Comparison of ENCODE assay signal across 17 cellular contexts in the genomic region with DNA sequence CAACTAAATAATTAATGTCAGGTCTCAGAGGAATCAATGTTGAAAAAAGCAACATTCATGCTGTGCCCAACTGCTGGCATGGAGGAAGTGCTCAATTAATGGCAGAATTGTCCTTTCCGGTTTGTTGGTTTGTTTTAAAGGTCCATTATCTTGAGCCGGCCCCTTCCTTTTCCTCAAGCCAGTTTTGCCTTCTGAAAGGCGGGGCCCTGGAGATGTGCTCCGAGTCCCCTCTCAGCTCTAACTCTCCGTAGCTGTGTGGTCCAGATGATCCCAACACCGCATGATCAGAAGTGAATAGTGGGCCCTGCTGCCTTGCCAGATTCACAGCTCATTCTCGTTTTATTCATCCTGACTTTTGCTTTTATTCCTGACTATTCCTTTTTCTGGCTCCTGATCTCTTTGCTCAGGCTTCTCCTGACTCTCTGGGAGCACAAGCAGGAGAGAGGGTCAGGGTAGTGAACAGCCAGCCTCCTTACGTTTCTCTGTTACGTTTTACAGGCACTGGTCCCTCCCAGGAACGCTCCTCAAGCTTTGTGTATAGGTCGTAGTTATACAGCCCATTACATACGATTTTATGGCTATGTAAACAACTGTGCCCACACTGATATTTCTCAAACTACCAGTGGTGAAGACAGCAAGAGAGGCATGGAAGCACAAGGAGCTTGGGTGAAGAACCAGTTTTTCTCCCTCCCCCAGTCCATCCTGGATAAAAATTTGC.
"Had no signal": no experiment of that assay in that cellular context is flagged by ENCODE, and none has a peak within 500 bp of the region (broad histone marks: within the 10 kb centered on the region; RNA-seq: fewer than 3 reads in every experiment).

No MANE protein-coding gene starts in this region.

- ATAC-seq: activated CD4-positive, alpha-beta T cell treated with anti-CD3 and anti-CD28 coated beads for 36 hours; pancreas had no signal

- H3K27ac ChIP-seq: breast epithelium, left ventricle myocardium inferior, pancreas, tibial artery, VCaP had no signal

- DNase-seq: activated CD4-positive, alpha-beta memory T cell treated with anti-CD3 and anti-CD28 coated beads, Interleukin-2, amount 10 ng/mL, durations not matched to agents 7 days and 5 days; activated CD4-positive, alpha-beta T cell treated with anti-CD3 and anti-CD28 coated beads for 36 hours; activated CD8-positive, alpha-beta memory T cell treated with anti-CD3 and anti-CD28 coated beads, Interleukin-2, amount 50 U/mL, for 48 hours; activated naive CD4-positive, alpha-beta T cell; aorta; foreskin melanocyte; head of caudate nucleus; islet precursor cell; left ventricle myocardium inferior; mesenchymal stem cell; pancreas; stimulated activated CD4-positive, alpha-beta T cell treated with anti-CD3 and anti-CD28 coated beads, Interleukin-15, amount 100 ng/mL, for 24 hours; stimulated activated CD4-positive, alpha-beta T cell treated with anti-CD3 and anti-CD28 coated beads, Interleukin-4, amount 100 ng/mL, for 24 hours; tibial artery had no signal

- H3K27me3 ChIP-seq: breast epithelium, pancreas, tibial artery had no signal

- H3K27me3 Mint-ChIP-seq: activated CD4-positive, alpha-beta memory T cell treated with anti-CD3 and anti-CD28 coated beads, Interleukin-2, amount 10 ng/mL, durations not matched to agents 7 days and 5 days; activated CD4-positive, alpha-beta T cell treated with anti-CD3 and anti-CD28 coated beads for 36 hours had no signal

- H3K27ac Mint-ChIP-seq: activated CD4-positive, alpha-beta memory T cell treated with anti-CD3 and anti-CD28 coated beads, Interleukin-2, amount 10 ng/mL, durations not matched to agents 7 days and 5 days; activated CD4-positive, alpha-beta T cell treated with anti-CD3 and anti-CD28 coated beads for 36 hours; activated T-helper 1 cell treated with anti-CD3 and anti-CD28 coated beads, Interleukin-12 subunit alpha, Interleukin-12 subunit beta, Interleukin-2, Interleukin-4 antibody, amounts not matched to agents 30 ng/mL and 10 ng/mL and 1 ng/mL, durations not matched to agents 14 hours and 24 hours and 36 hours had no signal

- H3K4me1 Mint-ChIP-seq: activated CD4-positive, alpha-beta memory T cell treated with anti-CD3 and anti-CD28 coated beads, Interleukin-2, amount 10 ng/mL, durations not matched to agents 7 days and 5 days; activated CD4-positive, alpha-beta T cell treated with anti-CD3 and anti-CD28 coated beads for 36 hours had no signal

- H3K4me3 ChIP-seq: breast epithelium, left ventricle myocardium inferior, pancreas, tibial artery had no signal

- H3K4me3 Mint-ChIP-seq: activated CD4-positive, alpha-beta memory T cell treated with anti-CD3 and anti-CD28 coated beads, Interleukin-2, amount 10 ng/mL, durations not matched to agents 7 days and 5 days; activated CD4-positive, alpha-beta T cell treated with anti-CD3 and anti-CD28 coated beads for 36 hours; activated T-helper 1 cell treated with anti-CD3 and anti-CD28 coated beads, Interleukin-12 subunit alpha, Interleukin-12 subunit beta, Interleukin-2, Interleukin-4 antibody, amounts not matched to agents 30 ng/mL and 10 ng/mL and 1 ng/mL, durations not matched to agents 14 hours and 24 hours and 36 hours had no signal

- H3K4me1 ChIP-seq: breast epithelium, pancreas had no signal

- H3K9me3 ChIP-seq: breast epithelium, left ventricle myocardium inferior, pancreas, tibial artery had no signal

- H3K36me3 ChIP-seq: breast epithelium, pancreas had no signal
